Comparison of ENCODE assay signal across 8 cellular contexts in the genomic region with DNA sequence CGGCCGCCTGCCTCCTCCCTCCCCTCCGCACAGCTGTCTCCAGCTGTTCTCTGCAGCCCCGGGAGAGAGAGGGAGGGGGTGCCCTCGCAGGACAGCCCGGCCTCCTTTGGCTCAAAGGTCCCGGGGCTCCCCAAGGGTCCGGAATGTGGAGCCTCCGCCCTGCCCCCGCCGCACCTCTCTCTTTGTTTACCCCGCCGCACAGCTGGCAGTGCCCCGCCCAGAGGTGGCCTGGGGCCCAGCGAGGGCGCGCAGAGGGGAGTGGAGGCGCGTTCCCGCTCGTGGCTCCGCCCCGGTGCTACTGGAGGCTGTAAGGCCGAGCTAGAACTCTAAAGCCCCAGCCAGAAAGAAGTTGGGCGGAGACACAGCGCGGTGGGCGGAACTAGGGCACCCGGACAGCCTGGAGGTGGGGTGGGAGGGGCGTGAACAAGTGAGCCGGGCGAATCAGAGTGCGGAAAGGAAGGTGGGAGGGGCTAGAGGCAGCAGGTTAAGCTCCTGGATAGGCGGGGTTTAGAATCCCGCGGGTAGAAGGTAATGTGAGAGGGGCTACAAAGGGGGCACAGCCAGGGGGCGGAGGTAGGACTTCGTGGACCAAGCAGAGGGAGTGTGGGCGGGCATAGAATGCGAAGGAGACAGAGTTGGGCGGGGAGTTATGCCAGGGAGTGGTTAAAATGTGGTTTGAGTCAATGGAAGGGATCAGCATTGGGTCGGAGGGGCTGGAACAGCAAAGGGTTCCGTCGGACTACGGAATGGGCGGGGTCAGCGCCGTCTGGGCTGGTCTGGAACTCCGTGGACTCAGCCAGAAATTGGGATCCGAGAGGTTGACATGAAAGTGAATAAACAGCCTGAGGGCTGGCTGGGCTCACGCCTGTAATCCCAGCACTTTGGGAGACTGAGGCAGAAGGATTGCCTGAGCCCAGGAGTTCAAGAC. TPM values are rescaled to one million over a fixed set of nuclear protein-coding genes. Genes with fewer than 3 reads are reported as not detected.
DNase-seq lines count a peak whose midpoint lies in the region; ATAC-seq and TF ChIP-seq lines count a peak whose summit lies in the region.

No MANE protein-coding gene starts in this region.

- H3K4me1 Mint-ChIP-seq in nephron: peaks cover 53% of the 10 kb centered on the region

- H3K9ac ChIP-seq in GM23248: peak overlapping the region; percentile 52; the same call in 1 of the 2 replicates

- no peaks in the 10 kb centered on the region for H4K20me1 ChIP-seq in GM23248 (ENCODE audit: insufficient read depth)

- peaks cover 17% of the 10 kb centered on the region for H3K4me1 ChIP-seq in GM23248 (ENCODE audit: insufficient read depth)

- peak overlapping the region; percentile 71 for H3K4me3 ChIP-seq in GM23248
- peak overlapping the region; percentile 61 for H3K4me3 ChIP-seq in fibroblast of the aortic adventitia (ENCODE audit: low read depth, low read length)

- peak overlapping the region; percentile 96 to 98 (median 97) for H3K27ac Mint-ChIP-seq in nephron

- peaks cover 23% of the 10 kb centered on the region; the same call in 1 of the 2 replicates for H3K27me3 ChIP-seq in GM23248 (replicated peaks; ENCODE audit: insufficient read depth)

- H3K4me2 ChIP-seq in GM23248 (ENCODE audit: unreplicated experiment): peak overlapping the region; percentile 75

- peak; percentile 75 for ATAC-seq in stimulated activated naive CD8-positive, alpha-beta T cell treated with anti-CD3 and anti-CD28 coated beads, Interleukin-15, Interleukin-2, amounts not matched to agents 100 U/mL and 50 U/mL, for 24 hours

- WGBS in GM23248 (ENCODE audit: low coverage in 1 of 2, low lambda C conversion rate in 2 of 2, missing lambda C conversion rate in 2 of 2), 2 experiments: 3% methylated on average over 47 to 51 of the region's 51 CpGs

- H2AFZ ChIP-seq in GM23248: peak overlapping the region; percentile 78

- H3F3A ChIP-seq in GM23248 (ENCODE audit: insufficient read depth): peaks cover 10% of the 10 kb centered on the region

- DNase-seq in DMS79 (lab: John Stamatoyannopoulos, UW) (peak; percentile 98), GM23248 (peak; percentile 97), LoVo (ENCODE audit: low spot score) (peak; percentile 97), fibroblast of the aortic adventitia (ENCODE audit: low read depth) (peak; percentile 96)
- peak; percentile 99 for DNase-seq in activated effector memory CD4-positive, alpha-beta T cell treated with Interleukin-2 at 50 U/mL for 16 hours
- peak; percentile 96 for DNase-seq in stimulated activated naive CD8-positive, alpha-beta T cell treated with anti-CD3 and anti-CD28 coated beads, Interleukin-15, Interleukin-2, amounts not matched to agents 100 U/mL and 50 U/mL, for 24 hours

- H3K4me3 Mint-ChIP-seq in nephron: peak overlapping the region; percentile 79 to 87 (median 84)

- H3K9me2 ChIP-seq in GM23248 (ENCODE audit: insufficient read depth): no peaks in the 10 kb centered on the region

- peaks cover 4% of the 10 kb centered on the region for H3K36me3 Mint-ChIP-seq in nephron (ENCODE audit: low read depth)

- TF ChIP-seq CTCF in fibroblast of the aortic adventitia (IDR thresholded peaks at IDR 0.05; ENCODE audit: insufficient read depth, low read length): no peak
- no peak for TF ChIP-seq CTCF in nephron (IDR thresholded peaks at IDR 0.05; ENCODE audit: unreplicated experiment in 3 of 3)

- H3K79me2 ChIP-seq in GM23248 (ENCODE audit: insufficient read depth): no peaks in the 10 kb centered on the region

- in situ Hi-C loops in GM23248 (cut with MboI): no loop called here

- H3K9me3 ChIP-seq in GM23248 (ENCODE audit: low read depth): no peaks in the 10 kb centered on the region

- no peaks in the 10 kb centered on the region for H3K36me3 ChIP-seq in GM23248 (ENCODE audit: low read depth)

- H3K27ac ChIP-seq in GM23248: peak overlapping the region; percentile 19

- no peaks in the 10 kb centered on the region for H3K9me3 Mint-ChIP-seq in nephron

- H3K27me3 Mint-ChIP-seq in nephron (ENCODE audit: low read depth): peaks cover 35% of the 10 kb centered on the region

- TF ChIP-seq POLR2A in Raji (IDR thresholded peaks at IDR 0.05; ENCODE audit: insufficient read depth, low read depth, low read length): peak; percentile 24; the same call in 1 of the 2 replicates

RNA-seq across cellular contexts. Expression of gene LTBP4, which starts 2.8 kb away (rescaled TPM):
- total RNA-seq in GM23248 (2014; rRNA removed; shearing (Covaris generic)): 18.0 and 18.3 TPM in 2 replicates
- polyA plus RNA-seq in GM23248 (2016; fragmentation: Nextera tagmentation; extraction: Ambion mirVana): 45.5 and 47.2 TPM in 2 replicates
- total RNA-seq in fibroblast of the aortic adventitia (ENCODE audit: low replicate concordance): 31.5 and 38.9 TPM in 2 replicates

RNA-seq across cellular contexts. Expression of gene SHKBP1, which starts 27.3 kb away (rescaled TPM):
- 27.8 and 36.3 TPM in 2 replicates for total RNA-seq in GM23248 (2014; rRNA removed; shearing (Covaris generic))
- 62.2 and 66.4 TPM in 2 replicates for polyA plus RNA-seq in GM23248 (2016; fragmentation: Nextera tagmentation; extraction: Ambion mirVana)
- total RNA-seq in fibroblast of the aortic adventitia (ENCODE audit: low replicate concordance): 5.7 and 24.9 TPM in 2 replicates

Comparison
In these comparisons a context has a peak if more than half of its experiments do, and no peak if none do; other contexts are left out.
1. Peak in every context shown above with its lines: DNase-seq, ATAC-seq, H3K4me3 ChIP-seq and H3K27ac ChIP-seq.